21 cellular contexts compared by ENCODE assay signal in genomic region chr1:114015075-114015474, GRCh38. TPM values are rescaled to one million over a fixed set of nuclear protein-coding genes. Genes with fewer than 3 reads are reported as not detected.
A peak's percentile ranks its signal among the peaks of the same experiment; 100 is the strongest.
DNase-seq lines count a peak whose midpoint lies in the region; ATAC-seq and TF ChIP-seq lines count a peak whose summit lies in the region.
"Had no signal": no experiment of that assay in that cellular context is flagged by ENCODE, and none has a peak within 500 bp of the region (broad histone marks: within the 10 kb centered on the region; RNA-seq: fewer than 3 reads in every experiment).

No MANE protein-coding gene starts in this region.

- DNase-seq in GM03348 (ENCODE audit: low spot score) = peak; percentile 18
- peak in 1 of 2 experiments; percentile 96 for DNase-seq in PC-9
- DNase-seq in astrocyte of the spinal cord (ENCODE audit: low read depth, low spot score) = peak; percentile 41
- DNase-seq in mesenchymal stem cell = peak; percentile 14
- DNase-seq in stimulated activated CD4-positive, alpha-beta T cell treated with anti-CD3 and anti-CD28 coated beads, Interleukin-4, amount 100 ng/mL, for 1 hour = no peak
- DNase-seq in NOMO-1 (lab: John Stamatoyannopoulos, UW; ENCODE audit: unreplicated experiment in 2 of 2) = no peak
- no peak for DNase-seq in lower lobe of right lung
- DNase-seq: activated CD8-positive, alpha-beta T cell treated with anti-CD3 and anti-CD28 coated beads for 36 hours; activated gamma-delta T cell treated with Interleukin-2 at 50 U/mL for 16 hours; AML-193; DMS79 treated with DMSO at 0.1 percent for 48 hours; effector memory CD8-positive, alpha-beta T cell; MM.1S; NCI-H1436 treated with DMSO at 0.1 percent for 48 hours; NCI-H82; posterior cingulate gyrus; sigmoid colon; stimulated activated naive B cell treated with anti-CD40 and anti-IgM and Interleukin-4, amounts not matched to agents 10 μg/mL and 1 μg/mL and 100 μg/mL, for 72 hours had no signal

- H3K27me3 ChIP-seq in PC-9 (ENCODE audit: insufficient read depth, low read depth) = no peaks in the 10 kb centered on the region
- no peaks in the 10 kb centered on the region for H3K27me3 ChIP-seq in mesenchymal stem cell (ENCODE audit: control insufficient read depth in 1 of 2, insufficient read depth in 1 of 2, low read length in 2 of 2)
- no peaks in the 10 kb centered on the region for H3K27me3 ChIP-seq in lower lobe of right lung (ENCODE audit: low read depth)

- POLR2A ChIA-PET in PC-9 (lab: Charles Lee; ENCODE audit: unreplicated experiment) = no interaction called here

- H3K4me1 ChIP-seq in PC-9 (replicated peaks; ENCODE audit: insufficient read depth) = peaks cover 29% of the 10 kb centered on the region
- H3K4me1 ChIP-seq in mesenchymal stem cell (ENCODE audit: control insufficient read depth, insufficient read depth, low read depth, low read length) = peaks cover 6% of the 10 kb centered on the region
- no peaks in the 10 kb centered on the region for H3K4me1 ChIP-seq in lower lobe of right lung
- H3K4me1 ChIP-seq: sigmoid colon had no signal

- H2BK120ac ChIP-seq in mesenchymal stem cell (ENCODE audit: low read depth, low read length) = no peak overlapping the region

- intact Hi-C loops in PC-9 (cut with micrococcal nuclease; ENCODE audit: unreplicated experiment) (no loop called here), lower lobe of right lung (cut with DNase I) (no loop called here)

- peak overlapping the region; percentile 71 for H3K27ac ChIP-seq in PC-9
- peak overlapping the region; percentile 81 for H3K27ac ChIP-seq in mesenchymal stem cell (ENCODE audit: low read length, poor library complexity, severe bottlenecking)
- no peak overlapping the region for H3K27ac ChIP-seq in lower lobe of right lung
- H3K27ac ChIP-seq: sigmoid colon had no signal

- CTCF ChIA-PET in PC-9 (lab: Charles Lee) = no interaction called here

- H3K36me3 ChIP-seq in PC-9 (ENCODE audit: low read depth) (no peaks in the 10 kb centered on the region), mesenchymal stem cell (ENCODE audit: control insufficient read depth in 1 of 2, insufficient read depth in 2 of 2, low read depth in 1 of 2, low read length in 2 of 2) (no peaks in the 10 kb centered on the region), lower lobe of right lung (no peaks in the 10 kb centered on the region)
- H3K36me3 ChIP-seq: sigmoid colon had no signal

- no peak overlapping the region for H3K23ac ChIP-seq in mesenchymal stem cell (ENCODE audit: low read length in 2 of 2)

- H3K4me2 ChIP-seq in PC-9 (peak overlapping the region; percentile 57), mesenchymal stem cell (ENCODE audit: low read length, poor library complexity, severe bottlenecking) (no peak overlapping the region)

- no peak overlapping the region for H3K9ac ChIP-seq in mesenchymal stem cell (ENCODE audit: low read length)

- no peaks in the 10 kb centered on the region for H3K9me3 ChIP-seq in PC-9 (ENCODE audit: insufficient read depth, low read depth)
- H3K9me3 ChIP-seq in mesenchymal stem cell (ENCODE audit: control insufficient read depth, low read length) = no peaks in the 10 kb centered on the region
- H3K9me3 ChIP-seq in lower lobe of right lung = no peaks in the 10 kb centered on the region
- H3K9me3 ChIP-seq: sigmoid colon had no signal

- TF ChIP-seq CTCF in PC-9 (conservative IDR thresholded peaks at IDR 0.05) = no peak
- TF ChIP-seq CTCF in astrocyte of the spinal cord (IDR thresholded peaks at IDR 0.05; ENCODE audit: low read depth, low read length) = no peak
- TF ChIP-seq CTCF in lower lobe of right lung (IDR thresholded peaks at IDR 0.05) = no peak

- no peak overlapping the region for H4K91ac ChIP-seq in mesenchymal stem cell (ENCODE audit: low read length)

- no peak overlapping the region for H2BK12ac ChIP-seq in mesenchymal stem cell (ENCODE audit: low read length in 2 of 2)

- H3K4me3 ChIP-seq in PC-9 = no peak overlapping the region; the same call in 1 of the 2 replicates
- H3K4me3 ChIP-seq in astrocyte of the spinal cord (ENCODE audit: low read depth, low read length) = no peak overlapping the region
- no peak overlapping the region for H3K4me3 ChIP-seq in mesenchymal stem cell (ENCODE audit: insufficient read depth in 1 of 2, low read depth in 1 of 2, low read length in 2 of 2)
- no peak overlapping the region for H3K4me3 ChIP-seq in lower lobe of right lung
- H3K4me3 ChIP-seq: sigmoid colon had no signal

- no peak overlapping the region for H2BK15ac ChIP-seq in mesenchymal stem cell (ENCODE audit: low read depth, poor library complexity, severe bottlenecking)

- H3K79me1 ChIP-seq in mesenchymal stem cell (replicated peaks; ENCODE audit: low read length, poor library complexity, severe bottlenecking) = no peaks in the 10 kb centered on the region

- H3K9me2 ChIP-seq in PC-9 (ENCODE audit: insufficient read depth) = no peaks in the 10 kb centered on the region; the same call in 1 of the 2 replicates

- ATAC-seq in lower lobe of right lung = no peak
- ATAC-seq: activated CD8-positive, alpha-beta T cell treated with anti-CD3 and anti-CD28 coated beads for 36 hours; effector memory CD8-positive, alpha-beta T cell; left lobe of liver; stimulated activated naive B cell treated with anti-CD40 and anti-IgM and Interleukin-4, amounts not matched to agents 10 μg/mL and 1 μg/mL and 100 μg/mL, for 72 hours had no signal

- H3K4ac ChIP-seq in mesenchymal stem cell (ENCODE audit: low read depth in 1 of 2, low read length in 2 of 2) = no peak overlapping the region

- BruUV-seq in PC-9 (replicated peaks; lab: Mats Ljungman, UMichigan) = no TSS peak

- no peak overlapping the region for H3K18ac ChIP-seq in mesenchymal stem cell (ENCODE audit: low read depth in 1 of 2, low read length in 2 of 2)

- no peaks in the 10 kb centered on the region for H4K20me1 ChIP-seq in PC-9 (ENCODE audit: insufficient read depth)

- H3K14ac ChIP-seq in mesenchymal stem cell (ENCODE audit: low read length in 2 of 2) = no peak overlapping the region

- H2BK5ac ChIP-seq in mesenchymal stem cell (ENCODE audit: low read depth, low read length, poor library complexity, severe bottlenecking) = peak overlapping the region; percentile 24

- in situ Hi-C loops in astrocyte of the spinal cord (cut with HindIII; ENCODE audit: low sequenced_read_pairs) = no loop called here

- H3F3A ChIP-seq in PC-9 (ENCODE audit: insufficient read depth, low read depth) = peaks cover 21% of the 10 kb centered on the region

- H4K8ac ChIP-seq in mesenchymal stem cell (ENCODE audit: low read length) = no peak overlapping the region

- peak overlapping the region; percentile 49; the same call in 1 of the 2 replicates for H2AFZ ChIP-seq in PC-9
- no peak overlapping the region for H2AFZ ChIP-seq in mesenchymal stem cell (ENCODE audit: low read depth, low read length)

- H2AK5ac ChIP-seq in mesenchymal stem cell (ENCODE audit: low read length, severe bottlenecking) = no peak overlapping the region

- H3K79me2 ChIP-seq in PC-9 (ENCODE audit: low read depth) = no peaks in the 10 kb centered on the region

- 16% methylated on average over 2 of the region's 2 CpGs for whole genome bisulfite sequencing in mesenchymal stem cell

RNA-seq across cellular contexts. Expression of gene OLFML3, which starts 35.8 kb away (rescaled TPM):
- total RNA-seq in PC-9 (2021) = 0.45 and 0.52 TPM in 2 replicates
- polyA plus RNA-seq in mesenchymal stem cell (2013, experiment 1 of 2) = 118 TPM
- polyA plus RNA-seq in mesenchymal stem cell (2013, experiment 2 of 2) = 119 TPM
- total RNA-seq in lower lobe of right lung = 38.9 TPM
- total RNA-seq: SK-MEL-5 had no signal
- polyA plus RNA-seq: neural cell had no signal

Comparison
In these comparisons a context has a peak if more than half of its experiments do, and no peak if none do; other contexts are left out.
1. DNase-seq: peak in GM03348 (single experiment), astrocyte of the spinal cord (single experiment) and mesenchymal stem cell (single experiment); none in stimulated activated CD4-positive, alpha-beta T cell treated with anti-CD3 and anti-CD28 coated beads, Interleukin-4, amount 100 ng/mL, for 1 hour (single experiment), NOMO-1 (0 of 2) and lower lobe of right lung (single experiment).
2. RNA of gene OLFML3, which starts 35.8 kb away (total RNA-seq): 38.9 TPM in lower lobe of right lung (single experiment); 0.45 to 0.52 TPM in PC-9; every median in the first group is over 10 times any median in the second.